Comparison of ENCODE assay signal across 1 cellular context in the genomic region with DNA sequence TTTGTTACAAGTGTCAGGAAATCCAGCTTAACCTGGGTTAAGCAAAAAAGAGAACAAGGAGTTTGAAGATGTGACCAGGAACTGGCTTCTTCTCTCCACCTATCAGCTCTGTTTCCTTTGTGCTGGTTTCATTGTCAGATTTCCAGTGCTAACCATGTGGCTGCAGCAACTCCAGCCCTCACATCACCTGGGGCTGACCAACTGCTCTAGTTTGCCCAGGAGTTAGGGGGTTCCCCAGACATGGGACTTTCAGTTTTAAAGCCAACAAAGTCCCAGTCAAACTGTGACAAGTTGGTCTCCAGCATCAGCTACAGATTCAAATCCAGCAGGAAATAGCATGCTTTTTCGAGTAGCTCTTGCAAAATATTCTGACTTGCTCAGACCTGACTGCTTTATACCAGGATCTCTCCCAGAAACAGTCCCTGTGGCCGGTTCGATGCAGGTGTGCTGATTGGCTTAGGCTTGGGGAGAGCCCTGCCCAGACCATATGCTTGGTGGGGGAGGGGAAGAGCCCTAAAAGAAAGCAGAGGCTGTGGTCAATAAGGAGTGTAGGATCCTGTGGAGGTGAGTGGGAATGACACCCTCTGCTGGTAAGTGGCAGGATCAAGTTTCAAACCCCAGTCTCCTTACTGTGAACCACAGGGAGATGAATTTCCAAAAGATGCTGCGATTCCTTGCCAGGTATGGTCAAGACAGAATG.
TF ChIP-seq lines count a peak whose summit lies in the region.

No MANE protein-coding gene starts in this region.

TF ChIP-seq in GM12878, 131 proteins besides CTCF, POLR2A, EP300 and RAD21 (continued from another document):
- TF ChIP-seq, protein P1, sequence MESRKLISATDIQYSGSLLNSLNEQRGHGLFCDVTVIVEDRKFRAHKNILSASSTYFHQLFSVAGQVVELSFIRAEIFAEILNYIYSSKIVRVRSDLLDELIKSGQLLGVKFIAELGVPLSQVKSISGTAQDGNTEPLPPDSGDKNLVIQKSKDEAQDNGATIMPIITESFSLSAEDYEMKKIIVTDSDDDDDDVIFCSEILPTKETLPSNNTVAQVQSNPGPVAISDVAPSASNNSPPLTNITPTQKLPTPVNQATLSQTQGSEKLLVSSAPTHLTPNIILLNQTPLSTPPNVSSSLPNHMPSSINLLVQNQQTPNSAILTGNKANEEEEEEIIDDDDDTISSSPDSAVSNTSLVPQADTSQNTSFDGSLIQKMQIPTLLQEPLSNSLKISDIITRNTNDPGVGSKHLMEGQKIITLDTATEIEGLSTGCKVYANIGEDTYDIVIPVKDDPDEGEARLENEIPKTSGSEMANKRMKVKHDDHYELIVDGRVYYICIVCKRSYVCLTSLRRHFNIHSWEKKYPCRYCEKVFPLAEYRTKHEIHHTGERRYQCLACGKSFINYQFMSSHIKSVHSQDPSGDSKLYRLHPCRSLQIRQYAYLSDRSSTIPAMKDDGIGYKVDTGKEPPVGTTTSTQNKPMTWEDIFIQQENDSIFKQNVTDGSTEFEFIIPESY (IDR thresholded peaks at IDR 0.05): no peak
- TF ChIP-seq, protein P2, sequence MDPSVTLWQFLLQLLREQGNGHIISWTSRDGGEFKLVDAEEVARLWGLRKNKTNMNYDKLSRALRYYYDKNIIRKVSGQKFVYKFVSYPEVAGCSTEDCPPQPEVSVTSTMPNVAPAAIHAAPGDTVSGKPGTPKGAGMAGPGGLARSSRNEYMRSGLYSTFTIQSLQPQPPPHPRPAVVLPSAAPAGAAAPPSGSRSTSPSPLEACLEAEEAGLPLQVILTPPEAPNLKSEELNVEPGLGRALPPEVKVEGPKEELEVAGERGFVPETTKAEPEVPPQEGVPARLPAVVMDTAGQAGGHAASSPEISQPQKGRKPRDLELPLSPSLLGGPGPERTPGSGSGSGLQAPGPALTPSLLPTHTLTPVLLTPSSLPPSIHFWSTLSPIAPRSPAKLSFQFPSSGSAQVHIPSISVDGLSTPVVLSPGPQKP (IDR thresholded peaks at IDR 0.05; ENCODE audit: low read depth, low read length): no peak
- TF ChIP-seq MTA2 (IDR thresholded peaks at IDR 0.05; ENCODE audit: low read depth) (no peak), ZZZ3 (IDR thresholded peaks at IDR 0.05; ENCODE audit: control insufficient read depth, insufficient read length, low read depth) (no peak), TCF3 (IDR thresholded peaks at IDR 0.05; ENCODE audit: borderline replicate concordance, insufficient read depth, low read depth, low read length) (no peak), SP1 (IDR thresholded peaks at IDR 0.05; ENCODE audit: low read depth, low read length) (no peak)
- TF ChIP-seq, protein P3, sequence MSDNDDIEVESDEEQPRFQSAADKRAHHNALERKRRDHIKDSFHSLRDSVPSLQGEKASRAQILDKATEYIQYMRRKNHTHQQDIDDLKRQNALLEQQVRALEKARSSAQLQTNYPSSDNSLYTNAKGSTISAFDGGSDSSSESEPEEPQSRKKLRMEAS (IDR thresholded peaks at IDR 0.05; ENCODE audit: low read depth, low read length): no peak
